In genomic region chr9:71604197-71605063, GRCh38 we compare ENCODE assay signal across 8 cellular contexts.
DNase-seq lines count a peak whose midpoint lies in the region; ATAC-seq lines count a peak whose summit lies in the region.

No MANE protein-coding gene starts in this region.

- peak; percentile 91 for ATAC-seq in HG02852 (IDR thresholded peaks at IDR 0.05; ENCODE audit: unreplicated experiment)

- DNase-seq in DMS79 treated with DMSO at 0.1 percent for 48 hours (lab: John Stamatoyannopoulos, UW): peak; percentile 36
- DNase-seq in DMS79 (lab: John Stamatoyannopoulos, UW): no peak
- peak; percentile 60 for DNase-seq in NCI-H2107 (lab: John Stamatoyannopoulos, UW)
- DNase-seq in activated CD4-positive, CD25-positive, alpha-beta regulatory T cell treated with anti-CD3 and anti-CD28 coated beads, Interleukin-2, amount 50 U/mL, for 16 hours (ENCODE audit: low read depth, low spot score): peak; percentile 68
- peak; percentile 71 for DNase-seq in central memory CD4-positive, alpha-beta T cell
- peak; percentile 84 for DNase-seq in left kidney (ENCODE audit: low read depth, low spot score)
- peak; percentile 52 to 66 (median 63) for DNase-seq in stimulated activated CD4-positive, alpha-beta T cell treated with anti-CD3 and anti-CD28 coated beads, TNF-alpha, amount 100 ng/mL, for 1 hour (ENCODE audit: low read depth in 3 of 3, low spot score in 1 of 3)
